Comparison of ENCODE assay signal across 27 cellular contexts in genomic region chr1:36675931-36676562, GRCh38.
DNase-seq lines count a peak whose midpoint lies in the region; ATAC-seq, FAIRE-seq and TF ChIP-seq lines count a peak whose summit lies in the region.
"Had no signal": no experiment of that assay in that cellular context is flagged by ENCODE, and none has a peak within 500 bp of the region (broad histone marks: within the 10 kb centered on the region; RNA-seq: fewer than 3 reads in every experiment).

No MANE protein-coding gene starts in this region.

- no peak for FAIRE-seq in HepG2 (lab: Jason Lieb, UNC)
- FAIRE-seq in bronchial epithelial cell (lab: Jason Lieb, UNC), result peak; percentile 73
- FAIRE-seq: A549, GM12878, GM12892, GM18507 had no signal

- no peaks in the 10 kb centered on the region for H3K36me3 Mint-ChIP-seq in MCF 10A (ENCODE audit: insufficient read depth, unreplicated experiment)
- H3K36me3 Mint-ChIP-seq: CD8-positive, alpha-beta T cell had no signal

- in situ Hi-C loops in HepG2 (cut with HindIII; ENCODE audit: extremely low pct_ligation_motif_present, low pct_unique_long_range_greater_than_20kb), result no loop called here

- POLR2A ChIA-PET in HepG2 (lab: Yijun Ruan, JAX) (no interaction called here), MCF 10A (lab: Yijun Ruan, JAX) (interaction anchor here (0.8 kb wide), 1 partner anchor 8 kb away, joined by 3 read pairs; no protein-coding TSS in a partner anchor)

- TF ChIP-seq RAD21 in HepG2 (CRISPR knock-in tag; IDR thresholded peaks at IDR 0.05), result no peak

- no peak for TF ChIP-seq CTCF in HepG2 (CRISPR knock-in tag; IDR thresholded peaks at IDR 0.05)
- TF ChIP-seq CTCF in right lobe of liver (IDR thresholded peaks at IDR 0.05), result no peak
- no peak for TF ChIP-seq CTCF in bronchial epithelial cell (IDR thresholded peaks at IDR 0.05; ENCODE audit: insufficient read depth, low read length, severe bottlenecking)
- TF ChIP-seq CTCF in MCF 10A (IDR thresholded peaks at IDR 0.05; ENCODE audit: unreplicated experiment), result no peak

- H3K27ac ChIP-seq in HepG2 (ENCODE audit: extremely low read length, insufficient read depth, low read length) (no peak overlapping the region), right lobe of liver (no peak overlapping the region)
- H3K27ac ChIP-seq: 22Rv1; A549; BLaER1 treated with 17β-estradiol and CSF1 and Interleukin-3, amounts not matched to agents 10 nM and 100 nM; C4-2B had no signal

- H3K4me1 Mint-ChIP-seq in MCF 10A (ENCODE audit: insufficient read depth, unreplicated experiment), result no peaks in the 10 kb centered on the region
- H3K4me1 Mint-ChIP-seq: B cell had no signal

- ATAC-seq in HepG2, result no peak
- no peak for ATAC-seq in right lobe of liver
- ATAC-seq: A549; CD8-positive, alpha-beta T cell; GM12878 had no signal

- no peak overlapping the region for H3K4me3 ChIP-seq in HepG2 (replicated peaks in 1 of 3; ENCODE audit: insufficient read depth in 1 of 3, low read depth in 2 of 3, low read length in 3 of 3)
- H3K4me3 ChIP-seq in right lobe of liver, result no peak overlapping the region
- no peak overlapping the region for H3K4me3 ChIP-seq in bronchial epithelial cell (ENCODE audit: low read depth, low read length)
- H3K4me3 ChIP-seq: A549; BLaER1 treated with 17β-estradiol and CSF1 and Interleukin-3, amounts not matched to agents 10 nM and 100 nM; GM12878 had no signal

- H3K4me3 Mint-ChIP-seq in MCF 10A (ENCODE audit: unreplicated experiment), result no peak overlapping the region
- H3K4me3 Mint-ChIP-seq: B cell; CD4-positive, alpha-beta T cell; CD8-positive, alpha-beta T cell had no signal

- DNase-seq in HepG2 (ENCODE audit: low spot score) (no peak), right lobe of liver (no peak), bronchial epithelial cell (ENCODE audit: low read depth) (no peak), mesenteric fat pad (ENCODE audit: low spot score) (peak; percentile 6), MCF 10A (ENCODE audit: unreplicated experiment) (no peak), SKM-1 treated with dmso at 0.1 percent for 144 hours (lab: John Stamatoyannopoulos, UW; ENCODE audit: unreplicated experiment) (no peak), NCI-H146 treated with DMSO at 0.1 percent for 48 hours (lab: John Stamatoyannopoulos, UW; ENCODE audit: unreplicated experiment) (no peak)
- DNase-seq: AML-193; Caco-2; Calu3; CD4-positive, alpha-beta T cell; CD8-positive, alpha-beta T cell; DMS 273 treated with DMSO at 0.1 percent for 48 hours; DMS153; DMS53; DMS79; DND-41; EL; GDM1 had no signal

- CTCF ChIA-PET in HepG2 (lab: Yijun Ruan, JAX; ENCODE audit: low intra/inter-chr PET ratio, low total read pairs) (no interaction called here), MCF 10A (lab: Yijun Ruan, JAX) (interaction anchor here (1.1 kb wide), 1 partner anchor 25 kb away, joined by 4 read pairs; no protein-coding TSS in a partner anchor)

- H3K4me2 ChIP-seq in HepG2 (ENCODE audit: low read depth, low read length), result no peak overlapping the region
- H3K4me2 ChIP-seq: A549; BLaER1 treated with 17β-estradiol and CSF1 and Interleukin-3, amounts not matched to agents 10 nM and 100 nM had no signal

- peaks cover 32% of the 10 kb centered on the region for H3K27me3 Mint-ChIP-seq in MCF 10A (ENCODE audit: insufficient read depth, unreplicated experiment)

- no peaks in the 10 kb centered on the region for H4K20me1 ChIP-seq in HepG2 (ENCODE audit: insufficient read depth, low read length)
- H4K20me1 ChIP-seq: BLaER1 treated with 17β-estradiol and CSF1 and Interleukin-3, amounts not matched to agents 10 nM and 100 nM had no signal

- H3K4me1 ChIP-seq in HepG2 (ENCODE audit: insufficient read depth, low read length) (no peaks in the 10 kb centered on the region), right lobe of liver (no peaks in the 10 kb centered on the region)
- H3K4me1 ChIP-seq: A549; BLaER1 treated with 17β-estradiol and CSF1 and Interleukin-3, amounts not matched to agents 10 nM and 100 nM; Caco-2 had no signal

- intact Hi-C loops in HepG2 (cut with micrococcal nuclease; ENCODE audit: unreplicated experiment) (no loop called here), right lobe of liver (cut with DNase I) (no loop called here), MCF 10A (cut with micrococcal nuclease) (no loop called here)

- TF ChIP-seq EP300 in HepG2 (IDR thresholded peaks at IDR 0.05; ENCODE audit: low read depth in 2 of 2, low read length in 2 of 2) (no peak), HepG2 (CRISPR knock-in tag; IDR thresholded peaks at IDR 0.05; ENCODE audit: borderline replicate concordance) (no peak)

- no peaks in the 10 kb centered on the region for H3K9me3 ChIP-seq in HepG2 (ENCODE audit: low read length)
- H3K9me3 ChIP-seq in right lobe of liver, result no peaks in the 10 kb centered on the region
- H3K9me3 ChIP-seq: A549; BLaER1 treated with 17β-estradiol and CSF1 and Interleukin-3, amounts not matched to agents 10 nM and 100 nM; Caco-2 had no signal

- WGBS in HepG2 (ENCODE audit: low lambda C conversion rate), result 18% methylated on average over 6 of the region's 6 CpGs
- WGBS in right lobe of liver (ENCODE audit: insufficient coverage, low coverage, low lambda C conversion rate, missing lambda C conversion rate), result 75% methylated on average over 6 of the region's 6 CpGs

- H3K27ac Mint-ChIP-seq in MCF 10A (ENCODE audit: low read depth, unreplicated experiment), result no peak overlapping the region
- H3K27ac Mint-ChIP-seq: B cell; CD4-positive, alpha-beta T cell; CD8-positive, alpha-beta T cell had no signal

- no peak for TF ChIP-seq POLR2A in HepG2 (IDR thresholded peaks at IDR 0.05; ENCODE audit: insufficient read depth in 1 of 2, low read depth in 2 of 2, low read length in 2 of 2)
- no peak for TF ChIP-seq POLR2A in right lobe of liver (IDR thresholded peaks at IDR 0.05)

- no TSS peak for BruUV-seq in HepG2 (replicated peaks; lab: Mats Ljungman, UMichigan)
- BruUV-seq in MCF 10A (replicated peaks; lab: Mats Ljungman, UMichigan), result no TSS peak

- no peak overlapping the region for H2AFZ ChIP-seq in HepG2 (ENCODE audit: low read length)

- H3K36me3 ChIP-seq in HepG2 (replicated peaks in 1 of 2; ENCODE audit: control insufficient read depth in 1 of 2, insufficient read depth in 2 of 2, low read length in 2 of 2), result no peaks in the 10 kb centered on the region
- no peaks in the 10 kb centered on the region for H3K36me3 ChIP-seq in right lobe of liver
- H3K36me3 ChIP-seq in bronchial epithelial cell (ENCODE audit: control insufficient read depth, insufficient read depth, low read length), result no peaks in the 10 kb centered on the region
- H3K36me3 ChIP-seq: BLaER1 treated with 17β-estradiol and CSF1 and Interleukin-3, amounts not matched to agents 10 nM and 100 nM had no signal

- H3K9ac ChIP-seq in HepG2 (ENCODE audit: insufficient read depth, low read depth, low read length), result no peak overlapping the region
- H3K9ac ChIP-seq: BLaER1 treated with 17β-estradiol and CSF1 and Interleukin-3, amounts not matched to agents 10 nM and 100 nM had no signal

- no peaks in the 10 kb centered on the region for H3K79me2 ChIP-seq in HepG2 (ENCODE audit: insufficient read depth, low read length)

- H3K27me3 ChIP-seq in HepG2 (ENCODE audit: control insufficient read depth in 1 of 2, insufficient read depth in 2 of 2, low read length in 2 of 2), result peaks cover 0 to 13% of the 10 kb centered on the region in 2 experiments; a peak in 2 of 5 replicates
- H3K27me3 ChIP-seq in right lobe of liver, result no peaks in the 10 kb centered on the region
- no peaks in the 10 kb centered on the region for H3K27me3 ChIP-seq in bronchial epithelial cell (ENCODE audit: control insufficient read depth, insufficient read depth, low read length)
- H3K27me3 ChIP-seq: BLaER1 treated with 17β-estradiol and CSF1 and Interleukin-3, amounts not matched to agents 10 nM and 100 nM had no signal

- no peaks in the 10 kb centered on the region for H3K9me3 Mint-ChIP-seq in MCF 10A (ENCODE audit: unreplicated experiment)
- H3K9me3 Mint-ChIP-seq: CD4-positive, alpha-beta T cell; CD8-positive, alpha-beta T cell had no signal

TF ChIP-seq in HepG2, 621 proteins besides CTCF, POLR2A, EP300 and RAD21:
- TF ChIP-seq ZNF629 (CRISPR knock-in tag; conservative IDR thresholded peaks at IDR 0.05), result peak; percentile 87
- no peak for TF ChIP-seq U2AF2 (IDR thresholded peaks at IDR 0.05; ENCODE audit: low read depth, low read length)
- peak; percentile 34; the same call in 1 of the 2 replicates for TF ChIP-seq HNF4A (CRISPR knock-in tag; IDR thresholded peaks at IDR 0.05)
- TF ChIP-seq HNRNPUL1 (IDR thresholded peaks at IDR 0.05; ENCODE audit: low read depth, low read length), result no peak
- TF ChIP-seq, protein P1, sequence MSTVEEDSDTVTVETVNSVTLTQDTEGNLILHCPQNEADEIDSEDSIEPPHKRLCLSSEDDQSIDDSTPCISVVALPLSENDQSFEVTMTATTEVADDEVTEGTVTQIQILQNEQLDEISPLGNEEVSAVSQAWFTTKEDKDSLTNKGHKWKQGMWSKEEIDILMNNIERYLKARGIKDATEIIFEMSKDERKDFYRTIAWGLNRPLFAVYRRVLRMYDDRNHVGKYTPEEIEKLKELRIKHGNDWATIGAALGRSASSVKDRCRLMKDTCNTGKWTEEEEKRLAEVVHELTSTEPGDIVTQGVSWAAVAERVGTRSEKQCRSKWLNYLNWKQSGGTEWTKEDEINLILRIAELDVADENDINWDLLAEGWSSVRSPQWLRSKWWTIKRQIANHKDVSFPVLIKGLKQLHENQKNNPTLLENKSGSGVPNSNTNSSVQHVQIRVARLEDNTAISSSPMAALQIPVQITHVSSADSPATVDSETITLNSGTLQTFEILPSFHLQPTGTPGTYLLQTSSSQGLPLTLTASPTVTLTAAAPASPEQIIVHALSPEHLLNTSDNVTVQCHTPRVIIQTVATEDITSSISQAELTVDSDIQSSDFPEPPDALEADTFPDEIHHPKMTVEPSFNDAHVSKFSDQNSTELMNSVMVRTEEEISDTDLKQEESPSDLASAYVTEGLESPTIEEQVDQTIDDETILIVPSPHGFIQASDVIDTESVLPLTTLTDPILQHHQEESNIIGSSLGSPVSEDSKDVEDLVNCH (CRISPR knock-in tag; IDR thresholded peaks at IDR 0.05), result no peak
- peak; percentile 73; the same call in 1 of the 2 replicates for TF ChIP-seq ESRRA (CRISPR knock-in tag; IDR thresholded peaks at IDR 0.05; ENCODE audit: low read depth)
- TF ChIP-seq GZF1 (CRISPR knock-in tag; IDR thresholded peaks at IDR 0.05), result peak; percentile 95
- no peak for TF ChIP-seq KDM5A (IDR thresholded peaks at IDR 0.05; ENCODE audit: borderline replicate concordance, low read length)
- TF ChIP-seq KDM1A (CRISPR knock-in tag; IDR thresholded peaks at IDR 0.05), result 0 out of 2 replicates have a peak, but pooled peaks have one; percentile 7
TF ChIP-seq in HepG2: peak in this region for 5.
